In genomic region chr15:79635149-79635771, GRCh38 we compare ENCODE assay signal across 17 cellular contexts.
A peak's percentile ranks its signal among the peaks of the same experiment; 100 is the strongest.
DNase-seq lines count a peak whose midpoint lies in the region; ATAC-seq, FAIRE-seq and TF ChIP-seq lines count a peak whose summit lies in the region.
"Had no signal": no experiment of that assay in that cellular context is flagged by ENCODE, and none has a peak within 500 bp of the region (broad histone marks: within the 10 kb centered on the region; RNA-seq: fewer than 3 reads in every experiment).

No MANE protein-coding gene starts in this region.

- H3K4me1 ChIP-seq in HepG2 (ENCODE audit: insufficient read depth, low read length) = peaks cover 29% of the 10 kb centered on the region

- peak; percentile 97 for ATAC-seq in HepG2
- ATAC-seq in GM18505 (IDR thresholded peaks at IDR 0.05; ENCODE audit: unreplicated experiment) = no peak
- ATAC-seq: PC-3 had no signal

- no peaks in the 10 kb centered on the region for H3K79me2 ChIP-seq in HepG2 (ENCODE audit: insufficient read depth, low read length)

- FAIRE-seq in bronchial epithelial cell (lab: Jason Lieb, UNC) = peak; percentile 79
- peak; percentile 82 for FAIRE-seq in HepG2 (lab: Jason Lieb, UNC)
- FAIRE-seq in urothelium cell line (lab: Jason Lieb, UNC) = no peak
- FAIRE-seq: GM12892 had no signal

- 0% methylated on average over 1 of the region's 3 CpGs for WGBS in HepG2 (ENCODE audit: low lambda C conversion rate)

- no peaks in the 10 kb centered on the region for H3K9me3 ChIP-seq in HepG2 (ENCODE audit: low read length)

- DNase-seq in NCI-H1417 (lab: John Stamatoyannopoulos, UW) (peak in 2 of 3 experiments; percentile 1 to 18), NCI-H1417 treated with DMSO at 0.1 percent for 48 hours (lab: John Stamatoyannopoulos, UW) (no peak), bronchial epithelial cell (ENCODE audit: low read depth) (no peak), HepG2 (ENCODE audit: low spot score) (peak; percentile 57), renal cortical epithelial cell (ENCODE audit: low read depth) (peak; percentile 36), urothelium cell line (ENCODE audit: low spot score) (no peak), epidermal melanocyte (ENCODE audit: insufficient read length, low spot score) (no peak)
- DNase-seq: C1 segment of cervical spinal cord, COR-L47, HCEC 1CT, NCI-H1436, NCI-H2029 treated with DMSO at 0.1 percent for 48 hours, NCI-H226, PC-3 had no signal

- H3K9ac ChIP-seq in HepG2 (ENCODE audit: insufficient read depth, low read depth, low read length) = peak overlapping the region; percentile 52

- H3K4me2 ChIP-seq in HepG2 (ENCODE audit: low read depth, low read length) = peak overlapping the region; percentile 71

- H3K27ac ChIP-seq in HepG2 (ENCODE audit: extremely low read length, insufficient read depth, low read length) = peak overlapping the region; percentile 37
- H3K27ac ChIP-seq: 22Rv1 had no signal

- intact Hi-C loops in HepG2 (cut with micrococcal nuclease; ENCODE audit: unreplicated experiment) = no loop called here

- TF ChIP-seq EP300 in HepG2 (IDR thresholded peaks at IDR 0.05; ENCODE audit: low read depth in 2 of 2, low read length in 2 of 2) (no peak), HepG2 (CRISPR knock-in tag; IDR thresholded peaks at IDR 0.05; ENCODE audit: borderline replicate concordance) (no peak)

- POLR2A ChIA-PET in HepG2 (lab: Yijun Ruan, JAX) = no interaction called here

- H3K27me3 ChIP-seq in bronchial epithelial cell (ENCODE audit: control insufficient read depth, insufficient read depth, low read length) = no peaks in the 10 kb centered on the region
- no peaks in the 10 kb centered on the region for H3K27me3 ChIP-seq in HepG2 (ENCODE audit: control insufficient read depth in 1 of 2, insufficient read depth in 2 of 2, low read length in 2 of 2)

- H3K36me3 ChIP-seq in bronchial epithelial cell (ENCODE audit: control insufficient read depth, insufficient read depth, low read length) (no peaks in the 10 kb centered on the region), HepG2 (replicated peaks in 1 of 2; ENCODE audit: control insufficient read depth in 1 of 2, insufficient read depth in 2 of 2, low read length in 2 of 2) (no peaks in the 10 kb centered on the region)

- no peak for TF ChIP-seq RAD21 in HepG2 (CRISPR knock-in tag; IDR thresholded peaks at IDR 0.05)

- TF ChIP-seq POLR2A in HepG2 (IDR thresholded peaks at IDR 0.05; ENCODE audit: insufficient read depth in 1 of 2, low read depth in 2 of 2, low read length in 2 of 2) (peak in 1 of 2 experiments; percentile 40; a peak in 1 of 4 replicates), GM18505 (IDR thresholded peaks at IDR 0.05; ENCODE audit: borderline replicate concordance, extremely low read depth, insufficient read depth, insufficient read length) (no peak)

- H3K4me3 ChIP-seq in bronchial epithelial cell (ENCODE audit: low read depth, low read length) (no peak overlapping the region), HepG2 (replicated peaks in 1 of 3; ENCODE audit: insufficient read depth in 1 of 3, low read depth in 2 of 3, low read length in 3 of 3) (peak overlapping the region; percentile 24 to 47 (median 29); a peak in 4 of 6 replicates)

- in situ Hi-C loops in HepG2 (cut with HindIII; ENCODE audit: extremely low pct_ligation_motif_present, low pct_unique_long_range_greater_than_20kb) = no loop called here

- H4K20me1 ChIP-seq in HepG2 (ENCODE audit: insufficient read depth, low read length) = no peaks in the 10 kb centered on the region

- no TSS peak for BruUV-seq in HepG2 (replicated peaks; lab: Mats Ljungman, UMichigan)

- TF ChIP-seq CTCF in bronchial epithelial cell (IDR thresholded peaks at IDR 0.05; ENCODE audit: insufficient read depth, low read length, severe bottlenecking) = no peak
- no peak for TF ChIP-seq CTCF in HepG2 (CRISPR knock-in tag; IDR thresholded peaks at IDR 0.05)

- peak overlapping the region; percentile 75 for H2AFZ ChIP-seq in HepG2 (ENCODE audit: low read length)

- CTCF ChIA-PET in HepG2 (lab: Yijun Ruan, JAX; ENCODE audit: low intra/inter-chr PET ratio, low total read pairs) = no interaction called here

TF ChIP-seq in HepG2, 621 proteins besides CTCF, POLR2A, EP300 and RAD21 (continues in another document):
- TF ChIP-seq WIZ (CRISPR knock-in tag; IDR thresholded peaks at IDR 0.05) (no peak), CREB1 (IDR thresholded peaks at IDR 0.05) (peak; percentile 87), CREB1 (CRISPR knock-in tag; IDR thresholded peaks at IDR 0.05) (no peak), CENPT (CRISPR knock-in tag; IDR thresholded peaks at IDR 0.05; ENCODE audit: low read depth) (no peak), HNF4A (CRISPR knock-in tag; IDR thresholded peaks at IDR 0.05) (peak; percentile 44), ARID5B (CRISPR knock-in tag; IDR thresholded peaks at IDR 0.05) (peak; percentile 41; the same call in 1 of the 2 replicates), RARA (CRISPR knock-in tag; IDR thresholded peaks at IDR 0.05) (peak; percentile 29; the same call in 1 of the 2 replicates)

Comparison
In these comparisons a context has a peak if more than half of its experiments do, and no peak if none do; other contexts are left out.
1. DNase-seq: peak in NCI-H1417 (2 of 3), HepG2 (single experiment) and renal cortical epithelial cell (single experiment); none in NCI-H1417 treated with DMSO at 0.1 percent for 48 hours (single experiment), bronchial epithelial cell (single experiment), urothelium cell line (single experiment) and epidermal melanocyte (single experiment).